17 cellular contexts compared by ENCODE assay signal in genomic region chr5:35242695-35243258, GRCh38. TPM values are rescaled to one million over a fixed set of nuclear protein-coding genes. Genes with fewer than 3 reads are reported as not detected.
"Had no signal": no experiment of that assay in that cellular context is flagged by ENCODE, and none has a peak within 500 bp of the region (broad histone marks: within the 10 kb centered on the region; RNA-seq: fewer than 3 reads in every experiment).

No MANE protein-coding gene starts in this region.

- H3K4me1 ChIP-seq: gastrocnemius medialis, lower lobe of right lung had no signal

- DNase-seq: effector memory CD4-positive, alpha-beta T cell; gastrocnemius medialis; heart right ventricle; islet precursor cell; left ventricle myocardium inferior; lower lobe of right lung; posterior cingulate gyrus; sigmoid colon; stimulated activated CD4-positive, alpha-beta T cell treated with anti-CD3 and anti-CD28 coated beads, Interleukin-12 subunit alpha, Interleukin-12 subunit beta, amount 100 ng/mL, for 4 hours; stimulated activated naive CD4-positive, alpha-beta T cell; stomach; substantia nigra had no signal

- H3K27ac ChIP-seq: esophagus muscularis mucosa, gastrocnemius medialis, heart right ventricle, left ventricle myocardium inferior, lower lobe of right lung, sigmoid colon, skin epidermis, stomach, thoracic aorta had no signal

- H3K27me3 ChIP-seq: esophagus muscularis mucosa, gastrocnemius medialis, heart right ventricle, sigmoid colon, stomach had no signal

- H3K9me3 ChIP-seq: esophagus muscularis mucosa, gastrocnemius medialis, heart right ventricle, left ventricle myocardium inferior, lower lobe of right lung, sigmoid colon, stomach, thoracic aorta had no signal

- H3K36me3 ChIP-seq: esophagus muscularis mucosa, gastrocnemius medialis, heart right ventricle, left ventricle myocardium inferior, lower lobe of right lung, sigmoid colon, stomach, thoracic aorta had no signal

- ATAC-seq: gastrocnemius medialis; heart right ventricle; lower lobe of right lung; natural killer cell treated with Interleukin-12 subunit alpha and Interleukin-12 subunit beta and Interleukin-15 and Interleukin-18, amount 100 ng/mL, for 72 hours had no signal

- H3K4me3 ChIP-seq: esophagus muscularis mucosa, gastrocnemius medialis, heart right ventricle, left ventricle myocardium inferior, lower lobe of right lung, sigmoid colon, skin epidermis, stomach, thoracic aorta had no signal

RNA-seq across cellular contexts. Expression of gene PRLR, which starts 12.5 kb away (rescaled TPM):
- total RNA-seq: natural killer cell treated with Interleukin-12 subunit alpha and Interleukin-12 subunit beta and Interleukin-15 and Interleukin-18, amount 100 ng/mL, for 72 hours; pulmonary artery endothelial cell had no signal
